ENCODE assay signal across 2 cellular contexts in the genomic region with DNA sequence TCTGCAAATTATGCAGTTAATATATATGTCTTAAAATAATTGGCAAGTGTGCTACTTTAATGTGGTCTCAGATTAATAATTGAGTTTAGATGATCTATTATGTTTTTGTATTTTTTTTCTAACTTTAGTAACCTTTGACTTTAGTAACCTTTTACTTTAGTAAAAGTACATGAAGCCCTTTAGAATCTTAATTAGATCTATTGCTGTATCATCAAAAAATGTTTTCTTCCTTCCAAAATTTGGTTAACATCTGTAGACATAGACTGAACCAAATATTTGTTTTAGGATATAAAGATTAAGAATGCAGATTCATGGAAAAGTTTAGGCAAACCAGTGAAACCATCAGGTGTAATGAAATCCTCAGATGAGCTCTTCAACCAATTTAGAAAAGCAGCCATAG.
TF ChIP-seq lines count a peak whose summit lies in the region.

No MANE protein-coding gene starts in this region.

TF ChIP-seq in IMR-90, 13 proteins besides CTCF, POLR2A, EP300 and RAD21:
- TF ChIP-seq CHD1 (IDR thresholded peaks at IDR 0.05; ENCODE audit: low read depth, low read length) (no peak), MXI1 (IDR thresholded peaks at IDR 0.05; ENCODE audit: borderline replicate concordance, low read depth, low read length) (no peak), MAZ (IDR thresholded peaks at IDR 0.05; ENCODE audit: borderline replicate concordance, low read depth, low read length) (no peak), MAFK (IDR thresholded peaks at IDR 0.05; ENCODE audit: low read depth, low read length) (peak; percentile 42; the same call in 1 of the 2 replicates)

TF ChIP-seq in K562, 482 proteins besides CTCF, POLR2A, EP300 and RAD21:
- no peak for TF ChIP-seq CBX3 (IDR thresholded peaks at IDR 0.05; ENCODE audit: borderline replicate concordance in 1 of 2, low read length in 2 of 2)
- no peak for TF ChIP-seq CREM (IDR thresholded peaks at IDR 0.05; ENCODE audit: low read depth)
- peak; percentile 87 for TF ChIP-seq ZNF316 (IDR thresholded peaks at IDR 0.05)
- no peak for TF ChIP-seq MED1 (CRISPR knock-in tag; IDR thresholded peaks at IDR 0.05; ENCODE audit: borderline replicate concordance)
- TF ChIP-seq ZNF3 (CRISPR knock-in tag; IDR thresholded peaks at IDR 0.05), result no peak
- TF ChIP-seq C11orf30 (IDR thresholded peaks at IDR 0.05; ENCODE audit: low read depth), result peak; percentile 64
- 0 out of 2 replicates have a peak, but pooled peaks have one; percentile 12 for TF ChIP-seq MAFK (IDR thresholded peaks at IDR 0.05; ENCODE audit: low read length)
- TF ChIP-seq MAFG (tag; conservative IDR thresholded peaks at IDR 0.05), result peak; percentile 49; the same call in 1 of the 2 replicates
- no peak for TF ChIP-seq HDGF (IDR thresholded peaks at IDR 0.05)
- no peak for TF ChIP-seq RBM15 (IDR thresholded peaks at IDR 0.05; ENCODE audit: insufficient read depth, low read length)
